Comparison of ENCODE assay signal across 8 cellular contexts in genomic region chr10:97498841-97499560, GRCh38. TPM values are rescaled to one million over a fixed set of nuclear protein-coding genes. Genes with fewer than 3 reads are reported as not detected.
DNase-seq lines count a peak whose midpoint lies in the region; ATAC-seq and TF ChIP-seq lines count a peak whose summit lies in the region.

UBTD1 (plus strand) TSS chr10:97498924; CDS start chr10:97499204, 280 bp downstream.

- peak; percentile 8 for ATAC-seq in HG03196 (IDR thresholded peaks at IDR 0.05; ENCODE audit: unreplicated experiment)

- H3K79me2 ChIP-seq in mammary epithelial cell (ENCODE audit: insufficient read depth, low read length): peaks cover 94% of the 10 kb centered on the region

- H3K27ac Mint-ChIP-seq in T-helper 2 cell treated with Interferon-gamma antibody and Interleukin-4, amounts not matched to agents 5 μg/mL and 100 μg/mL, for 36 hours: peak within 1 kb of the TSS; percentile 97

- H2AFZ ChIP-seq in mammary epithelial cell (ENCODE audit: low read depth, low read length): peak within 1 kb of the TSS; percentile 86

- H3K4me2 ChIP-seq in mammary epithelial cell (ENCODE audit: insufficient read depth, low read depth, low read length): peak within 1 kb of the TSS; percentile 92
- peak within 1 kb of the TSS; percentile 97 for H3K4me2 ChIP-seq in skeletal muscle satellite cell (ENCODE audit: low read length)

- no peaks in the 10 kb centered on the region for H4K20me1 ChIP-seq in mammary epithelial cell (ENCODE audit: insufficient read depth, low read length)

- dilution Hi-C loops in mammary epithelial cell (cut with HindIII; ENCODE audit: low sequenced_read_pairs): loop anchor here (5.0 kb wide), 1 partner anchor 62 kb away; no protein-coding TSS in a partner anchor

- H3K36me3 Mint-ChIP-seq in T-helper 2 cell treated with Interferon-gamma antibody and Interleukin-4, amounts not matched to agents 5 μg/mL and 100 μg/mL, for 36 hours (ENCODE audit: low read depth): peaks cover 4% of the 10 kb centered on the region

- H3K4me3 ChIP-seq in GM12864 (ENCODE audit: low read depth, low read length) (peak within 1 kb of the TSS; percentile 93), mammary epithelial cell (replicated peaks in 1 of 3; ENCODE audit: insufficient read depth in 1 of 3, low read depth in 2 of 3, low read length in 3 of 3) (peak within 1 kb of the TSS; percentile 87 to 98 (median 93)), skeletal muscle satellite cell (ENCODE audit: low read length) (peak within 1 kb of the TSS; percentile 92)

- WGBS in mammary epithelial cell (ENCODE audit: low coverage, missing lambda C conversion rate): 2% methylated on average over 27 of the region's 66 CpGs

- peaks cover 28% of the 10 kb centered on the region for H3K4me1 Mint-ChIP-seq in T-helper 2 cell treated with Interferon-gamma antibody and Interleukin-4, amounts not matched to agents 5 μg/mL and 100 μg/mL, for 36 hours (ENCODE audit: low read depth)

- peaks cover 37% of the 10 kb centered on the region for H3K27me3 Mint-ChIP-seq in T-helper 2 cell treated with Interferon-gamma antibody and Interleukin-4, amounts not matched to agents 5 μg/mL and 100 μg/mL, for 36 hours (ENCODE audit: low read depth)

- H3K4me1 ChIP-seq in mammary epithelial cell (ENCODE audit: insufficient read depth, low read length) (peaks cover 33% of the 10 kb centered on the region), skeletal muscle satellite cell (ENCODE audit: control insufficient read depth, insufficient read depth, low read length) (peaks cover 24% of the 10 kb centered on the region)

- H3K9me3 Mint-ChIP-seq in T-helper 2 cell treated with Interferon-gamma antibody and Interleukin-4, amounts not matched to agents 5 μg/mL and 100 μg/mL, for 36 hours: no peaks in the 10 kb centered on the region

- H3K27ac ChIP-seq in mammary epithelial cell (ENCODE audit: insufficient read depth, low read depth, low read length): peak within 1 kb of the TSS; percentile 94

- TF ChIP-seq CTCF in GM12864 (IDR thresholded peaks at IDR 0.05; ENCODE audit: low read depth, low read length, missing control alignments) (no peak), mammary epithelial cell (conservative IDR thresholded peaks at IDR 0.05 in 1 of 2, IDR thresholded peaks at IDR 0.05 in 1 of 2; ENCODE audit: extremely low read depth in 1 of 2, insufficient read depth in 1 of 2, low read depth in 1 of 2, low read length in 2 of 2) (no peak)

- H3K4me3 Mint-ChIP-seq in T-helper 2 cell treated with Interferon-gamma antibody and Interleukin-4, amounts not matched to agents 5 μg/mL and 100 μg/mL, for 36 hours: peak within 1 kb of the TSS; percentile 97

- H3K9me3 ChIP-seq in mammary epithelial cell (replicated peaks; ENCODE audit: insufficient read depth, low read length) (no peaks in the 10 kb centered on the region), skeletal muscle satellite cell (replicated peaks; ENCODE audit: low read length) (no peaks in the 10 kb centered on the region)

- DNase-seq in GM12864 (ENCODE audit: low read depth) (no peak), mammary epithelial cell (peak; percentile 33), iPS-NIHi7 (ENCODE audit: extremely low spot score) (peak; percentile 48), KG1 (lab: John Stamatoyannopoulos, UW) (no peak), AG20443 (ENCODE audit: low spot score) (no peak)
- DNase-seq in T-helper 2 cell treated with Interferon-gamma antibody and Interleukin-4, amounts not matched to agents 5 μg/mL and 100 μg/mL, for 36 hours (ENCODE audit: low spot score): peak; percentile 22

- H3K9ac ChIP-seq in mammary epithelial cell (ENCODE audit: insufficient read depth, low read length) (peak within 1 kb of the TSS; percentile 97), skeletal muscle satellite cell (ENCODE audit: low read depth, low read length) (peak within 1 kb of the TSS; percentile 92)

- CTCF ChIA-PET in mammary epithelial cell (lab: Charles Lee; ENCODE audit: low non-redundant PET): interaction anchor here (0.9 kb wide), 1 partner anchor 34 kb away, joined by 5 read pairs; no protein-coding TSS in a partner anchor

- intact Hi-C loops in mammary epithelial cell (cut with micrococcal nuclease): loop anchor here (1.0 to 5.0 kb wide), 6 partner anchors 19 to 76 kb away; partner anchors contain the start of genes EXOSC1 and ZDHHC16

- BruUV-seq in mammary epithelial cell (replicated peaks; lab: Mats Ljungman, UMichigan): no TSS peak

- in situ Hi-C loops in mammary epithelial cell (cut with MboI; ENCODE audit: low sequenced_read_pairs in 2 of 2): no loop called here

- H3K36me3 ChIP-seq in mammary epithelial cell (ENCODE audit: insufficient read depth, low read length): no peaks in the 10 kb centered on the region
- H3K36me3 ChIP-seq in skeletal muscle satellite cell (ENCODE audit: insufficient read depth, low read length): no peaks in the 10 kb centered on the region

- H3K27me3 ChIP-seq in mammary epithelial cell (ENCODE audit: insufficient read depth, low read length) (no peaks in the 10 kb centered on the region), skeletal muscle satellite cell (ENCODE audit: control insufficient read depth, insufficient read depth, low read length) (no peaks in the 10 kb centered on the region)

RNA-seq across cellular contexts. Expression of gene UBTD1, which starts in this region (rescaled TPM):
- 10 to 100 TPM; 21.4 to 30.0 TPM for total RNA-seq in mammary epithelial cell
- polyA plus RNA-seq in mammary epithelial cell: 27.4 TPM
- 12.2 TPM for polyA minus RNA-seq in mammary epithelial cell
- total RNA-seq in skeletal muscle satellite cell (2012; rRNA removed): 20.0 and 23.2 TPM in 2 replicates

Comparison
In these comparisons a context has a peak if more than half of its experiments do, and no peak if none do; other contexts are left out.
1. DNase-seq: peak in T-helper 2 cell treated with Interferon-gamma antibody and Interleukin-4, amounts not matched to agents 5 μg/mL and 100 μg/mL, for 36 hours (single experiment), mammary epithelial cell (single experiment) and iPS-NIHi7 (single experiment); none in GM12864 (single experiment), KG1 (single experiment) and AG20443 (single experiment).
2. Peak in every context shown above with its lines, with median percentiles within 50 percentile points of each other: H3K4me3 ChIP-seq.